19 cellular contexts compared by ENCODE assay signal in the genomic region with DNA sequence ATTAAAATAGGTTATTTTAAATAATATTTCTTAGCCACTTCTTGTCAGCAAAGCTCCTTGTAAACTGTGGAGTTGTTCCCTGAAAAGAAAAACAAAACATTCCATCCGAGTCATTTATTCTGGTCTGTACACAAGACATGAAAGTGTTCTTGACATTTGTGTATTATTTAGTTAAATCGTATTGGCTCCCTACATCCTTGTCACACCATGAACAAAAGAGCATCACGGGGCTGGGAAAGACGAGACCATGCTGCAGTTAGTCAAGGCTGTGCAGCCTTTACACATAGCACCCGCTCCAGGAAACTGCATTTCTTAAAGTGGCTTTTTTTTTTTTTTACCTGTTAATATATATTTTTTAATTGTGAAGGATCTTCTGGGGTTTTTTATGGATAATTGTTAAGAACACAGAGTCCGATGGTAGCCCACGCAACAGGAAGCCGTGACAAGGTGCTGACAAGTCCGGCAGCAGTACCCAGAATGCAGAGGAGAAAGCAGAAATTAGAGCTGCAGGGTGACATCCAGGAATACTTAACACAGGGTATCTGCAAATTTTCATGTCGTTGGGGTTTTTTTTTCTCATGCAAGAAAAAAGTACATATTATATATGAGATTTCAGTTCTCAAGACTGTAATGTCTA.
DNase-seq lines count a peak whose midpoint lies in the region; ATAC-seq and TF ChIP-seq lines count a peak whose summit lies in the region.
"Had no signal": no experiment of that assay in that cellular context is flagged by ENCODE, and none has a peak within 500 bp of the region (broad histone marks: within the 10 kb centered on the region; RNA-seq: fewer than 3 reads in every experiment).

No MANE protein-coding gene starts in this region.

- no peak overlapping the region for H2BK12ac ChIP-seq in mesenchymal stem cell (ENCODE audit: low read length in 2 of 2)

- no peak overlapping the region for H3K14ac ChIP-seq in mesenchymal stem cell (ENCODE audit: low read length in 2 of 2)

- no peak for DNase-seq in heart right ventricle
- no peak for DNase-seq in right atrium auricular region (ENCODE audit: low spot score)
- DNase-seq in choroid plexus epithelial cell (ENCODE audit: low read depth): peak; percentile 34
- DNase-seq in mesenchymal stem cell: peak; percentile 42
- DNase-seq in vagina (ENCODE audit: extremely low spot score in 2 of 2): no peak
- DNase-seq in NCI-H2227 treated with DMSO at 0.1 percent for 48 hours (lab: John Stamatoyannopoulos, UW): no peak
- DNase-seq: 8988T; activated CD4-positive, alpha-beta T cell treated with anti-CD3 and anti-CD28 coated beads, Interleukin-2, amount 50 U/mL, for 1 hour; activated gamma-delta T cell treated with Interleukin-2 at 50 U/mL for 16 hours; GOT3; lower lobe of right lung; stimulated activated CD4-positive, alpha-beta T cell treated with anti-CD3 and anti-CD28 coated beads, Interleukin-4, amount 100 ng/mL, for 1 hour had no signal

- H3K4ac ChIP-seq in mesenchymal stem cell (ENCODE audit: low read depth in 1 of 2, low read length in 2 of 2): no peak overlapping the region

- 32 to 34% methylated on average over 10 of the region's 10 CpGs for WGBS in heart right ventricle, 2 donors
- 92% methylated on average over 4 of the region's 10 CpGs for WGBS in mesenchymal stem cell

- no peak overlapping the region for H2AK5ac ChIP-seq in mesenchymal stem cell (ENCODE audit: low read length, severe bottlenecking)

- TF ChIP-seq CTCF in heart right ventricle (IDR thresholded peaks at IDR 0.05) (no peak), right atrium auricular region (IDR thresholded peaks at IDR 0.05) (no peak), choroid plexus epithelial cell (conservative IDR thresholded peaks at IDR 0.05; ENCODE audit: low read depth, low read length) (no peak), vagina (IDR thresholded peaks at IDR 0.05) (no peak)

- no peaks in the 10 kb centered on the region for H3K27me3 ChIP-seq in heart right ventricle
- H3K27me3 ChIP-seq in right atrium auricular region: no peaks in the 10 kb centered on the region
- no peaks in the 10 kb centered on the region for H3K27me3 ChIP-seq in mesenchymal stem cell (ENCODE audit: control insufficient read depth in 1 of 2, insufficient read depth in 1 of 2, low read length in 2 of 2)
- no peaks in the 10 kb centered on the region for H3K27me3 ChIP-seq in vagina
- H3K27me3 ChIP-seq: MG63, ovary had no signal

- H3K9me3 ChIP-seq in heart right ventricle (no peaks in the 10 kb centered on the region), right atrium auricular region (no peaks in the 10 kb centered on the region), mesenchymal stem cell (ENCODE audit: control insufficient read depth, low read length) (no peaks in the 10 kb centered on the region), vagina (no peaks in the 10 kb centered on the region)
- H3K9me3 ChIP-seq: MG63, ovary had no signal

- peak overlapping the region; percentile 38 for H3K9ac ChIP-seq in mesenchymal stem cell (ENCODE audit: low read length)

- H2BK120ac ChIP-seq in mesenchymal stem cell (ENCODE audit: low read depth, low read length): no peak overlapping the region

- no peak overlapping the region for H4K91ac ChIP-seq in mesenchymal stem cell (ENCODE audit: low read length)

- H3K27ac ChIP-seq in heart right ventricle (no peak overlapping the region), right atrium auricular region (no peak overlapping the region), mesenchymal stem cell (ENCODE audit: low read length, poor library complexity, severe bottlenecking) (no peak overlapping the region), vagina (peak overlapping the region; percentile 36)
- H3K27ac ChIP-seq: C4-2B, lower lobe of right lung, RWPE1 had no signal

- no peak overlapping the region for H3K4me2 ChIP-seq in mesenchymal stem cell (ENCODE audit: low read length, poor library complexity, severe bottlenecking)

- H2BK15ac ChIP-seq in mesenchymal stem cell (ENCODE audit: low read depth, poor library complexity, severe bottlenecking): no peak overlapping the region

- TF ChIP-seq POLR2A in vagina (IDR thresholded peaks at IDR 0.05): no peak

- no peak overlapping the region for H3K18ac ChIP-seq in mesenchymal stem cell (ENCODE audit: low read depth in 1 of 2, low read length in 2 of 2)

- no peak overlapping the region for H3K23ac ChIP-seq in mesenchymal stem cell (ENCODE audit: low read length in 2 of 2)

- no peaks in the 10 kb centered on the region for H3K79me1 ChIP-seq in mesenchymal stem cell (replicated peaks; ENCODE audit: low read length, poor library complexity, severe bottlenecking)

- H3K4me1 ChIP-seq in heart right ventricle: peaks cover 0 to 19% (median 10%) of the 10 kb centered on the region in 9 donors
- H3K4me1 ChIP-seq in right atrium auricular region: peaks cover 0 to 14% of the 10 kb centered on the region in 2 donors
- H3K4me1 ChIP-seq in mesenchymal stem cell (ENCODE audit: control insufficient read depth, insufficient read depth, low read depth, low read length): no peaks in the 10 kb centered on the region
- peaks cover 8% of the 10 kb centered on the region for H3K4me1 ChIP-seq in vagina
- H3K4me1 ChIP-seq: lower lobe of right lung had no signal

- intact Hi-C loops in heart right ventricle (cut with DNase I): loop anchor here in 1 of 10 donors (10.0 kb wide), 1 partner anchor 283 kb away; no protein-coding TSS in a partner anchor
- intact Hi-C loops in vagina (cut with DNase I): no loop called here

- ATAC-seq in heart right ventricle (peak in 1 of 8 donors; percentile 42), GM21737 (IDR thresholded peaks at IDR 0.05; ENCODE audit: unreplicated experiment) (no peak), GM19467 (IDR thresholded peaks at IDR 0.05; ENCODE audit: unreplicated experiment) (no peak)
- ATAC-seq: HepG2, lower lobe of right lung had no signal

- H3K36me3 ChIP-seq in heart right ventricle (no peaks in the 10 kb centered on the region), right atrium auricular region (no peaks in the 10 kb centered on the region), mesenchymal stem cell (ENCODE audit: control insufficient read depth in 1 of 2, insufficient read depth in 2 of 2, low read depth in 1 of 2, low read length in 2 of 2) (no peaks in the 10 kb centered on the region), vagina (no peaks in the 10 kb centered on the region)
- H3K36me3 ChIP-seq: lower lobe of right lung, MG63, ovary had no signal

- no peak overlapping the region for H2AFZ ChIP-seq in mesenchymal stem cell (ENCODE audit: low read depth, low read length)

- H3K4me3 ChIP-seq in heart right ventricle (peak overlapping the region in 6 of 10 donors; percentile 3 to 31 (median 16)), right atrium auricular region (peak overlapping the region in 1 of 2 donors; percentile 25), choroid plexus epithelial cell (ENCODE audit: low read depth, low read length) (no peak overlapping the region), mesenchymal stem cell (ENCODE audit: insufficient read depth in 1 of 2, low read depth in 1 of 2, low read length in 2 of 2) (peak overlapping the region in 1 of 2 experiments; percentile 27), vagina (peak overlapping the region; percentile 2 to 5)
- H3K4me3 ChIP-seq: lower lobe of right lung, MG63, ovary had no signal

- no peak overlapping the region for H2BK5ac ChIP-seq in mesenchymal stem cell (ENCODE audit: low read depth, low read length, poor library complexity, severe bottlenecking)

- no peak overlapping the region for H4K8ac ChIP-seq in mesenchymal stem cell (ENCODE audit: low read length)

Comparison
In these comparisons a context has a peak if more than half of its experiments do, and no peak if none do; other contexts are left out.
1. DNase-seq: peak in choroid plexus epithelial cell (single experiment) and mesenchymal stem cell (single experiment); none in heart right ventricle (0 of 2), right atrium auricular region (single experiment), vagina (0 of 2) and NCI-H2227 treated with DMSO at 0.1 percent for 48 hours (single experiment).